8 cellular contexts compared by ENCODE assay signal in genomic region chr7:151057989-151058765, GRCh38. TPM values are rescaled to one million over a fixed set of nuclear protein-coding genes. Genes with fewer than 3 reads are reported as not detected.
DNase-seq lines count a peak whose midpoint lies in the region; ATAC-seq and TF ChIP-seq lines count a peak whose summit lies in the region.

No MANE protein-coding gene starts in this region.

- peak overlapping the region; percentile 44 to 97 for H3K4me3 ChIP-seq in muscle layer of colon (ENCODE audit: low read depth in 1 of 2, low read length in 2 of 2)

- H3K4me1 ChIP-seq in muscle layer of colon (ENCODE audit: insufficient read depth, low read length), result peaks cover 44% of the 10 kb centered on the region

- no peaks in the 10 kb centered on the region for H3K27me3 ChIP-seq in muscle layer of colon (ENCODE audit: control insufficient read depth in 1 of 2, insufficient read depth in 2 of 2, low read length in 2 of 2)

- H3K36me3 ChIP-seq in muscle layer of colon (ENCODE audit: insufficient read depth, low read length), result no peaks in the 10 kb centered on the region

- H3K9me3 ChIP-seq in muscle layer of colon (ENCODE audit: low read length), result no peaks in the 10 kb centered on the region

- H3K9ac ChIP-seq in muscle layer of colon (ENCODE audit: low read length), result peak overlapping the region; percentile 88

- peak overlapping the region; percentile 97 for H3K27ac ChIP-seq in muscle layer of colon (ENCODE audit: low read depth, low read length)

- peak; percentile 81 for ATAC-seq in GM21737 (IDR thresholded peaks at IDR 0.05; ENCODE audit: unreplicated experiment)
- peak; percentile 92 for ATAC-seq in esophagus mucosa

- peak; percentile 98 for DNase-seq in DMS79 (lab: John Stamatoyannopoulos, UW)
- peak; percentile 75 for DNase-seq in KG1 (lab: John Stamatoyannopoulos, UW)
- peak; percentile 97 for DNase-seq in activated T-cell treated with anti-CD3 and anti-CD28 coated beads, Interleukin-2, amount 50 U/mL, for 48 hours
- peak; percentile 92 to 93 for DNase-seq in stimulated activated CD8-positive, alpha-beta memory T cell treated with anti-CD3 and anti-CD28 coated beads, Interleukin-7, amount 100 ng/mL, for 1 hour (ENCODE audit: low read depth in 2 of 2)

TF ChIP-seq in PFSK-1, 5 proteins besides CTCF, POLR2A, EP300 and RAD21:
- TF ChIP-seq POLR2AphosphoS5 (IDR thresholded peaks at IDR 0.05; ENCODE audit: low read depth, low read length) (peak; percentile 61; the same call in 1 of the 2 replicates), REST (IDR thresholded peaks at IDR 0.05; ENCODE audit: insufficient read depth in 1 of 2, low read depth in 2 of 2, low read length in 2 of 2) (no peak)

RNA-seq across cellular contexts. Expression of gene CDK5, which starts 0.5 kb away (rescaled TPM):
- polyA plus RNA-seq in PFSK-1 (2012; ENCODE audit: insufficient read length, low read depth), result 44.6 TPM
- 11.4 TPM for total RNA-seq in esophagus mucosa

RNA-seq across cellular contexts. Expression of gene SLC4A2, which starts 1.2 kb away (rescaled TPM):
- polyA plus RNA-seq in PFSK-1 (2012; ENCODE audit: insufficient read length, low read depth), result 330 TPM
- total RNA-seq in esophagus mucosa, result 35.9 TPM

RNA-seq across cellular contexts. Expression of gene ASIC3, which starts 9.8 kb away (rescaled TPM):
- 29.0 TPM for polyA plus RNA-seq in PFSK-1 (2012; ENCODE audit: insufficient read length, low read depth)
- 0.52 TPM for total RNA-seq in esophagus mucosa

RNA-seq across cellular contexts. Expression of gene FASTK, which starts 22.4 kb away (rescaled TPM):
- polyA plus RNA-seq in PFSK-1 (2012; ENCODE audit: insufficient read length, low read depth), result 102 TPM
- 55.5 TPM for total RNA-seq in esophagus mucosa

RNA-seq across cellular contexts. Expression of gene TMUB1, which starts 25.1 kb away (rescaled TPM):
- 132 TPM for polyA plus RNA-seq in PFSK-1 (2012; ENCODE audit: insufficient read length, low read depth)
- total RNA-seq in esophagus mucosa, result 23.2 TPM

Comparison
In these comparisons a context has a peak if more than half of its experiments do, and no peak if none do; other contexts are left out.
1. Peak in every context shown above with its lines: DNase-seq, ATAC-seq, H3K4me3 ChIP-seq and H3K27ac ChIP-seq.